Comparison of ENCODE assay signal across 12 cellular contexts in the genomic region with DNA sequence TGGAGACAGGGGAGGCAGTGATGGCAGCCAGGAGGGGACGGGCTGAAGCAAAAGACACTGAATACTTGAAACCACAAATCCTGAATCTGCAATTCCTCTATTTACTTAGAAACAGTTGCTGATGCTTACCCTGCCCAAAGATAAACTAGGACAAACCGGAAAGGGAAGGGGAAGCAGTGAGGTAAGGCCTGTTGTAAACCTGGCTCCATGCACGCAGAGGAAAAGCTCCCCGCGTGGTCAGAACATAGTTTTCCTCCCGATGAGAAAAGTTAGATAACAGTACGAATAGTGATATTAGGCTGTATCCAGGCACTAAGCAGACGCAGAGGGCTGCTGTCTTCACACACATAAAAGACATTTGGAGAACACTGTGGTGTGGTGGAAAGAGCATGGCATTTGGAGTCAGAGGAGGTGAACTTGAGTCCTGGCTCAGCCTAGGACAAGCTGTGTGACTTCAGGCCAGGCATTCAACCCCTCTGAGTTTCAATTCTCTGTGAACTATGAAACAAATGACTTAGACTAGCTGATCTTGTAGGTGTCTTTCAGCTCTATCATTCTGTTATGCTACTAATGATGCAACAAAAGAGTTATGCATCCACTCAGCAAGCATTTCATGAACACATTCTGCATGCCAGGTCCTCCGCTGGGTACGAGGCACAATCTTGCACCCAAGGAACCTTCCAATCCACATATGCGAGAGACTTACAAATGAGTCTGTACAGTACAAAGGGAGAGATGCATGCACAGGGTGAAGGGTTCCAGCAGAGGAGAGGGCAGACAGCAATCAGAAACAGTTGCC.
A peak's percentile ranks its signal among the peaks of the same experiment; 100 is the strongest.
DNase-seq lines count a peak whose midpoint lies in the region; ATAC-seq and TF ChIP-seq lines count a peak whose summit lies in the region.
"Had no signal": no experiment of that assay in that cellular context is flagged by ENCODE, and none has a peak within 500 bp of the region (broad histone marks: within the 10 kb centered on the region; RNA-seq: fewer than 3 reads in every experiment).

No MANE protein-coding gene starts in this region.

- peaks cover 31% of the 10 kb centered on the region for H3K4me1 ChIP-seq in vagina

- H3K36me3 ChIP-seq in vagina: no peaks in the 10 kb centered on the region

- TF ChIP-seq CTCF in neural crest cell (conservative IDR thresholded peaks at IDR 0.05): no peak
- no peak for TF ChIP-seq CTCF in vagina (IDR thresholded peaks at IDR 0.05)

- no peak overlapping the region for H3K4me3 Mint-ChIP-seq in neural crest cell
- H3K4me3 Mint-ChIP-seq in stimulated activated effector memory CD8-positive, alpha-beta T cell treated with anti-CD3 and anti-CD28 coated beads, Interleukin-12 subunit alpha, Interleukin-12 subunit beta, amount 100 ng/mL, for 72 hours: no peak overlapping the region
- H3K4me3 Mint-ChIP-seq: stimulated activated naive CD8-positive, alpha-beta T cell treated with anti-CD3 and anti-CD28 coated beads, Interleukin-15, amount 100 ng/mL, for 72 hours had no signal

- H3K27me3 Mint-ChIP-seq in neural crest cell (ENCODE audit: low read depth): no peaks in the 10 kb centered on the region

- peak overlapping the region in 1 of 2 donors; percentile 5 for H3K4me3 ChIP-seq in vagina

- H3K4me1 Mint-ChIP-seq in neural crest cell: peaks cover 37% of the 10 kb centered on the region
- peaks cover 1% of the 10 kb centered on the region for H3K4me1 Mint-ChIP-seq in stimulated activated effector memory CD8-positive, alpha-beta T cell treated with anti-CD3 and anti-CD28 coated beads, Interleukin-12 subunit alpha, Interleukin-12 subunit beta, amount 100 ng/mL, for 72 hours
- H3K4me1 Mint-ChIP-seq: stimulated activated naive CD8-positive, alpha-beta T cell treated with anti-CD3 and anti-CD28 coated beads, Interleukin-15, amount 100 ng/mL, for 72 hours had no signal

- intact Hi-C loops in vagina (cut with DNase I): no loop called here

- no peaks in the 10 kb centered on the region for H3K9me3 ChIP-seq in vagina

- ATAC-seq in GM18907 (IDR thresholded peaks at IDR 0.05; ENCODE audit: unreplicated experiment) (no peak), HG02970 (IDR thresholded peaks at IDR 0.05; ENCODE audit: low FRiP score, unreplicated experiment) (no peak)
- ATAC-seq in stimulated activated effector memory CD8-positive, alpha-beta T cell treated with anti-CD3 and anti-CD28 coated beads, Interleukin-12 subunit alpha, Interleukin-12 subunit beta, amount 100 ng/mL, for 72 hours: no peak
- ATAC-seq: stimulated activated naive CD8-positive, alpha-beta T cell treated with anti-CD3 and anti-CD28 coated beads, Interleukin-15, amount 100 ng/mL, for 72 hours had no signal

- H3K36me3 Mint-ChIP-seq in neural crest cell (ENCODE audit: low read depth): no peaks in the 10 kb centered on the region
- no peaks in the 10 kb centered on the region for H3K36me3 Mint-ChIP-seq in stimulated activated effector memory CD8-positive, alpha-beta T cell treated with anti-CD3 and anti-CD28 coated beads, Interleukin-12 subunit alpha, Interleukin-12 subunit beta, amount 100 ng/mL, for 72 hours

- no peak for TF ChIP-seq POLR2A in vagina (IDR thresholded peaks at IDR 0.05)

- H3K27me3 ChIP-seq in vagina: no peaks in the 10 kb centered on the region

- peak; percentile 23 for DNase-seq in SKM-1 treated with dmso at 0.1 percent for 144 hours (lab: John Stamatoyannopoulos, UW; ENCODE audit: unreplicated experiment)
- DNase-seq in SKM-1 (lab: John Stamatoyannopoulos, UW; ENCODE audit: unreplicated experiment): no peak
- DNase-seq in glomerular endothelial cell (ENCODE audit: extremely low read depth, low read depth, low spot score): peak; percentile 76
- no peak for DNase-seq in neural crest cell (ENCODE audit: low read depth, low spot score)
- no peak for DNase-seq in vagina (ENCODE audit: extremely low spot score in 2 of 2)
- DNase-seq in stimulated activated effector memory CD8-positive, alpha-beta T cell treated with anti-CD3 and anti-CD28 coated beads, Interleukin-12 subunit alpha, Interleukin-12 subunit beta, amount 100 ng/mL, for 72 hours (ENCODE audit: low spot score in 2 of 2): no peak
- DNase-seq: activated T-cell treated with anti-CD3 and anti-CD28 coated beads for 4 hours; EL; stimulated activated naive CD8-positive, alpha-beta T cell treated with anti-CD3 and anti-CD28 coated beads, Interleukin-15, amount 100 ng/mL, for 72 hours had no signal

- H3K27ac Mint-ChIP-seq in neural crest cell (ENCODE audit: unreplicated experiment): peak overlapping the region; percentile 0
- H3K27ac Mint-ChIP-seq in stimulated activated effector memory CD8-positive, alpha-beta T cell treated with anti-CD3 and anti-CD28 coated beads, Interleukin-12 subunit alpha, Interleukin-12 subunit beta, amount 100 ng/mL, for 72 hours: no peak overlapping the region
- H3K27ac Mint-ChIP-seq: stimulated activated naive CD8-positive, alpha-beta T cell treated with anti-CD3 and anti-CD28 coated beads, Interleukin-15, amount 100 ng/mL, for 72 hours had no signal

- peak overlapping the region; percentile 79 for H3K27ac ChIP-seq in vagina
- H3K27ac ChIP-seq: 22Rv1 had no signal

- H3K9me3 Mint-ChIP-seq in neural crest cell: no peaks in the 10 kb centered on the region
- H3K9me3 Mint-ChIP-seq in stimulated activated effector memory CD8-positive, alpha-beta T cell treated with anti-CD3 and anti-CD28 coated beads, Interleukin-12 subunit alpha, Interleukin-12 subunit beta, amount 100 ng/mL, for 72 hours: no peaks in the 10 kb centered on the region
- H3K9me3 Mint-ChIP-seq: stimulated activated naive CD8-positive, alpha-beta T cell treated with anti-CD3 and anti-CD28 coated beads, Interleukin-15, amount 100 ng/mL, for 72 hours had no signal

Comparison
In these comparisons a context has a peak if more than half of its experiments do, and no peak if none do; other contexts are left out.
1. DNase-seq: peak in SKM-1 treated with dmso at 0.1 percent for 144 hours (single experiment) and glomerular endothelial cell (single experiment); none in SKM-1 (single experiment), neural crest cell (single experiment), vagina (0 of 2) and stimulated activated effector memory CD8-positive, alpha-beta T cell treated with anti-CD3 and anti-CD28 coated beads, Interleukin-12 subunit alpha, Interleukin-12 subunit beta, amount 100 ng/mL, for 72 hours (0 of 2).